In genomic region chr4:73653695-73654106, GRCh38 we compare ENCODE assay signal across 7 cellular contexts. TPM values are rescaled to one million over a fixed set of nuclear protein-coding genes. Genes with fewer than 3 reads are reported as not detected.
DNase-seq lines count a peak whose midpoint lies in the region; ATAC-seq and TF ChIP-seq lines count a peak whose summit lies in the region.

No MANE protein-coding gene starts in this region.

- WGBS in body of pancreas, 2 donors = 0 to 2% methylated on average over 7 of the region's 7 CpGs
- 1 to 2% methylated on average over 7 of the region's 7 CpGs for WGBS in upper lobe of left lung, 2 donors

- TF ChIP-seq EP300 in upper lobe of left lung (IDR thresholded peaks at IDR 0.05) = no peak

- H3K27ac ChIP-seq in body of pancreas (peak overlapping the region in 1 of 4 donors; percentile 17), upper lobe of left lung (no peak overlapping the region)

- peak; percentile 40 to 98 (median 73) for TF ChIP-seq CTCF in body of pancreas (IDR thresholded peaks at IDR 0.05)
- peak in 4 of 6 experiments; percentile 9 to 46 (median 35) for TF ChIP-seq CTCF in upper lobe of left lung (IDR thresholded peaks at IDR 0.05)

- H3K4me1 ChIP-seq in body of pancreas = peaks cover 8% of the 10 kb centered on the region
- H3K4me1 ChIP-seq in upper lobe of left lung = peaks cover 0 to 4% (median 0%) of the 10 kb centered on the region in 4 donors

- ATAC-seq in GM19452 (IDR thresholded peaks at IDR 0.05; ENCODE audit: unreplicated experiment) = peak; percentile 69
- ATAC-seq in HG03520 (IDR thresholded peaks at IDR 0.05; ENCODE audit: unreplicated experiment) = peak; percentile 80
- ATAC-seq in body of pancreas = peak; percentile 98
- ATAC-seq in upper lobe of left lung (ENCODE audit: low FRiP score in 2 of 2) = peak; percentile 65 to 70

- no peaks in the 10 kb centered on the region for H3K9me3 ChIP-seq in body of pancreas
- no peaks in the 10 kb centered on the region for H3K9me3 ChIP-seq in upper lobe of left lung

- H3K27me3 ChIP-seq in body of pancreas (no peaks in the 10 kb centered on the region), upper lobe of left lung (no peaks in the 10 kb centered on the region)

- no peak overlapping the region for H3K4me3 ChIP-seq in body of pancreas
- no peak overlapping the region for H3K4me3 ChIP-seq in upper lobe of left lung

- intact Hi-C loops in body of pancreas (cut with DNase I) = loop anchor here (10.0 kb wide), 1 partner anchor 79 kb away; no protein-coding TSS in a partner anchor

- peak; percentile 67 for DNase-seq in ELR (ENCODE audit: low read depth)
- DNase-seq in NCI-H524 treated with DMSO at 0.1 percent for 48 hours (lab: John Stamatoyannopoulos, UW) = peak; percentile 7
- DNase-seq in body of pancreas = peak; percentile 81 to 93 (median 90)
- peak; percentile 52 for DNase-seq in kidney glomerular epithelial cell (lab: John Stamatoyannopoulos, UW)
- peak in 1 of 2 donors; percentile 51 for DNase-seq in upper lobe of left lung

- TF ChIP-seq POLR2A in body of pancreas (IDR thresholded peaks at IDR 0.05) = no peak
- no peak for TF ChIP-seq POLR2A in upper lobe of left lung (IDR thresholded peaks at IDR 0.05)

- H3K36me3 ChIP-seq in body of pancreas (replicated peaks in 1 of 2; ENCODE audit: insufficient read depth in 1 of 2, low read depth in 2 of 2) = no peaks in the 10 kb centered on the region
- no peaks in the 10 kb centered on the region for H3K36me3 ChIP-seq in upper lobe of left lung

RNA-seq across cellular contexts. Expression of gene RASSF6, which starts 33.5 kb away (rescaled TPM):
- total RNA-seq in body of pancreas (10 to 100 TPM in 1 of 2 donors, 1 to 10 TPM in 1; 5.3 to 10.1 TPM), upper lobe of left lung (1 to 10 TPM; 1.1 to 8.3 (median 1.7) TPM)
